In genomic region chr1:92756537-92756936, GRCh38 we compare ENCODE assay signal across 1 cellular context.
A peak's percentile ranks its signal among the peaks of the same experiment; 100 is the strongest.
TF ChIP-seq lines count a peak whose summit lies in the region.

No MANE protein-coding gene starts in this region.

TF ChIP-seq in HepG2, 621 proteins besides CTCF, POLR2A, EP300 and RAD21:
- TF ChIP-seq ZSCAN20 (CRISPR knock-in tag; IDR thresholded peaks at IDR 0.05; ENCODE audit: borderline replicate concordance) (no peak), ZBTB33 (CRISPR knock-in tag; IDR thresholded peaks at IDR 0.05) (peak; percentile 38; the same call in 1 of the 2 replicates)
